ENCODE assay signal across 9 cellular contexts in genomic region chr19:30222428-30222873, GRCh38.
A peak's percentile ranks its signal among the peaks of the same experiment; 100 is the strongest.
DNase-seq lines count a peak whose midpoint lies in the region; ATAC-seq and TF ChIP-seq lines count a peak whose summit lies in the region.
"Had no signal": no experiment of that assay in that cellular context is flagged by ENCODE, and none has a peak within 500 bp of the region (broad histone marks: within the 10 kb centered on the region; RNA-seq: fewer than 3 reads in every experiment).

No MANE protein-coding gene starts in this region.

- no peak overlapping the region for H4K91ac ChIP-seq in trophoblast cell (ENCODE audit: low read depth, low read length)

- H3K79me1 ChIP-seq in trophoblast cell (ENCODE audit: low read length), result no peaks in the 10 kb centered on the region

- WGBS in trophoblast cell (ENCODE audit: extremely low coverage, insufficient coverage, insufficient read length), result no CpG with 5 or more reads among the region's 39 CpGs

- no peaks in the 10 kb centered on the region for H3K9me2 ChIP-seq in MM.1S (replicated peaks; ENCODE audit: insufficient read depth, low read length)

- no peaks in the 10 kb centered on the region for H3K36me3 ChIP-seq in MM.1S (replicated peaks; ENCODE audit: insufficient read depth, low read length)
- H3K36me3 ChIP-seq in trophoblast cell (ENCODE audit: control insufficient read depth in 1 of 2, insufficient read depth in 2 of 2, low read length in 2 of 2), result no peaks in the 10 kb centered on the region

- H3K4me3 ChIP-seq in GM12864 (ENCODE audit: low read depth, low read length), result no peak overlapping the region
- no peak overlapping the region for H3K4me3 ChIP-seq in MM.1S (ENCODE audit: low read length)
- no peak overlapping the region for H3K4me3 ChIP-seq in foreskin fibroblast (ENCODE audit: low read depth in 1 of 2, low read length in 2 of 2)
- no peak overlapping the region for H3K4me3 ChIP-seq in trophoblast cell (ENCODE audit: low read depth, low read length)

- no peak overlapping the region for H3K4me2 ChIP-seq in MM.1S (ENCODE audit: low read depth, low read length)
- H3K4me2 ChIP-seq in trophoblast cell (ENCODE audit: low read length), result peak overlapping the region; percentile 36

- no peak overlapping the region for H4K12ac ChIP-seq in trophoblast cell (ENCODE audit: low read depth, low read length)

- H2BK12ac ChIP-seq in trophoblast cell (ENCODE audit: low read length), result no peak overlapping the region

- H3K9me3 ChIP-seq in MM.1S (replicated peaks; ENCODE audit: insufficient read depth, low read length) (no peaks in the 10 kb centered on the region), trophoblast cell (ENCODE audit: insufficient read depth, low read depth, low read length) (no peaks in the 10 kb centered on the region)

- no peaks in the 10 kb centered on the region for H3F3A ChIP-seq in MM.1S (ENCODE audit: insufficient read depth, low read length)

- DNase-seq in GM12864 (ENCODE audit: low read depth) (no peak), MM.1S (no peak), foreskin fibroblast (no peak), trophoblast cell (no peak), NCI-H187 (lab: John Stamatoyannopoulos, UW) (no peak)

- H3K23ac ChIP-seq in trophoblast cell (ENCODE audit: low read length), result no peak overlapping the region

- H3K27ac ChIP-seq in MM.1S (ENCODE audit: low read length) (no peak overlapping the region), trophoblast cell (ENCODE audit: low read depth, low read length) (no peak overlapping the region)
- H3K27ac ChIP-seq: epithelial cell of prostate had no signal

- H4K8ac ChIP-seq in trophoblast cell (ENCODE audit: low read depth, low read length), result no peak overlapping the region

- TF ChIP-seq CTCF in GM12864 (IDR thresholded peaks at IDR 0.05; ENCODE audit: low read depth, low read length, missing control alignments), result peak; percentile 74
- TF ChIP-seq CTCF in MM.1S (IDR thresholded peaks at IDR 0.05; ENCODE audit: low read length), result peak; percentile 48
- peak; percentile 54 for TF ChIP-seq CTCF in foreskin fibroblast (IDR thresholded peaks at IDR 0.05; ENCODE audit: low read depth, low read length)

- no peak overlapping the region for H3K4ac ChIP-seq in trophoblast cell (ENCODE audit: low read depth, low read length)

- H3K79me2 ChIP-seq in MM.1S (ENCODE audit: low read length) (no peaks in the 10 kb centered on the region), trophoblast cell (ENCODE audit: control insufficient read depth, insufficient read depth, low read length, poor library complexity) (no peaks in the 10 kb centered on the region)

- no peak overlapping the region for H2BK5ac ChIP-seq in trophoblast cell (ENCODE audit: low read depth, low read length, poor library complexity)

- ATAC-seq in HG03097 (IDR thresholded peaks at IDR 0.05; ENCODE audit: low FRiP score, unreplicated experiment) (no peak), GM21576 (IDR thresholded peaks at IDR 0.05; ENCODE audit: unreplicated experiment) (no peak), HG03045 (IDR thresholded peaks at IDR 0.05; ENCODE audit: unreplicated experiment) (no peak)

- no peaks in the 10 kb centered on the region for H4K20me1 ChIP-seq in MM.1S (ENCODE audit: insufficient read depth, low read length)

- H3K14ac ChIP-seq in trophoblast cell (ENCODE audit: low read length), result no peak overlapping the region

- H3K4me1 ChIP-seq in MM.1S (ENCODE audit: low read length) (no peaks in the 10 kb centered on the region), trophoblast cell (ENCODE audit: control insufficient read depth in 1 of 2, insufficient read depth in 2 of 2, low read length in 2 of 2) (peaks cover 0 to 4% of the 10 kb centered on the region in 2 experiments)

- H3K27me3 ChIP-seq in MM.1S (replicated peaks; ENCODE audit: insufficient read depth, low read length) (peaks cover 91% of the 10 kb centered on the region), trophoblast cell (ENCODE audit: insufficient read depth, low read length) (peaks cover 49% of the 10 kb centered on the region)

- no peak overlapping the region for H2AFZ ChIP-seq in MM.1S (ENCODE audit: low read length)
- no peak overlapping the region for H2AFZ ChIP-seq in trophoblast cell (ENCODE audit: insufficient read depth, low read length, poor library complexity)

- no peak overlapping the region for H2BK120ac ChIP-seq in trophoblast cell (ENCODE audit: insufficient read depth, low read length, poor library complexity)

- H3K9ac ChIP-seq in MM.1S (ENCODE audit: low read length) (no peak overlapping the region), trophoblast cell (ENCODE audit: low read length) (no peak overlapping the region)

- H3K18ac ChIP-seq in trophoblast cell (ENCODE audit: low read length), result no peak overlapping the region

- no peak overlapping the region for H2AK5ac ChIP-seq in trophoblast cell (ENCODE audit: low read length)
